Comparison of ENCODE assay signal across 2 cellular contexts in genomic region chr4:94458682-94459081, GRCh38.
TF ChIP-seq lines count a peak whose summit lies in the region.

No MANE protein-coding gene starts in this region.

TF ChIP-seq in HepG2, 621 proteins besides CTCF, POLR2A, EP300 and RAD21:
- TF ChIP-seq MTF2 (CRISPR knock-in tag; IDR thresholded peaks at IDR 0.05; ENCODE audit: borderline replicate concordance) (no peak), MAFK (conservative IDR thresholded peaks at IDR 0.05 in 1 of 2, IDR thresholded peaks at IDR 0.05 in 1 of 2; ENCODE audit: low read length in 2 of 2) (peak; percentile 6 to 30; a peak in 2 of 4 replicates), MAFF (IDR thresholded peaks at IDR 0.05; ENCODE audit: low read depth, low read length) (0 out of 2 replicates have a peak, but pooled peaks have one; percentile 51), LCORL (IDR thresholded peaks at IDR 0.05) (no peak), LCORL (CRISPR knock-in tag; IDR thresholded peaks at IDR 0.05) (no peak)

TF ChIP-seq in SK-N-SH, 30 proteins besides CTCF, POLR2A, EP300 and RAD21:
- TF ChIP-seq FOSL2 (IDR thresholded peaks at IDR 0.05; ENCODE audit: borderline replicate concordance, low read depth) (no peak), SMC3 (IDR thresholded peaks at IDR 0.05; ENCODE audit: low read depth, low read length) (no peak), TCF12 (IDR thresholded peaks at IDR 0.05) (no peak), MAX (IDR thresholded peaks at IDR 0.05; ENCODE audit: low read depth) (no peak), RFX5 (IDR thresholded peaks at IDR 0.05; ENCODE audit: low read length) (no peak), ELF1 (IDR thresholded peaks at IDR 0.05) (no peak), CHD2 (IDR thresholded peaks at IDR 0.05; ENCODE audit: low read length, partially characterized antibody) (no peak), RXRA (IDR thresholded peaks at IDR 0.05; ENCODE audit: borderline replicate concordance, low read depth) (no peak), TEAD4 (IDR thresholded peaks at IDR 0.05; ENCODE audit: borderline replicate concordance, insufficient read depth) (no peak), TAF1 (IDR thresholded peaks at IDR 0.05; ENCODE audit: borderline replicate concordance, low read depth, low read length) (no peak), GABPA (IDR thresholded peaks at IDR 0.05; ENCODE audit: low read depth) (no peak), GATA2 (CRISPR knock-in tag; IDR thresholded peaks at IDR 0.05) (no peak), MEF2A (IDR thresholded peaks at IDR 0.05; ENCODE audit: borderline replicate concordance, low read depth) (no peak), ZBTB33 (IDR thresholded peaks at IDR 0.05; ENCODE audit: borderline replicate concordance, low read depth) (no peak), POLR2AphosphoS5 (IDR thresholded peaks at IDR 0.05; ENCODE audit: low read depth, low read length) (no peak), IRF3 (IDR thresholded peaks at IDR 0.05; ENCODE audit: low read depth, low read length) (no peak), EZH2phosphoT487 (IDR thresholded peaks at IDR 0.05; ENCODE audit: borderline replicate concordance, low read depth) (no peak), YY1 (IDR thresholded peaks at IDR 0.05; ENCODE audit: low read depth) (no peak), NRF1 (IDR thresholded peaks at IDR 0.05; ENCODE audit: low read depth, low read length) (no peak)
